In the genomic region with DNA sequence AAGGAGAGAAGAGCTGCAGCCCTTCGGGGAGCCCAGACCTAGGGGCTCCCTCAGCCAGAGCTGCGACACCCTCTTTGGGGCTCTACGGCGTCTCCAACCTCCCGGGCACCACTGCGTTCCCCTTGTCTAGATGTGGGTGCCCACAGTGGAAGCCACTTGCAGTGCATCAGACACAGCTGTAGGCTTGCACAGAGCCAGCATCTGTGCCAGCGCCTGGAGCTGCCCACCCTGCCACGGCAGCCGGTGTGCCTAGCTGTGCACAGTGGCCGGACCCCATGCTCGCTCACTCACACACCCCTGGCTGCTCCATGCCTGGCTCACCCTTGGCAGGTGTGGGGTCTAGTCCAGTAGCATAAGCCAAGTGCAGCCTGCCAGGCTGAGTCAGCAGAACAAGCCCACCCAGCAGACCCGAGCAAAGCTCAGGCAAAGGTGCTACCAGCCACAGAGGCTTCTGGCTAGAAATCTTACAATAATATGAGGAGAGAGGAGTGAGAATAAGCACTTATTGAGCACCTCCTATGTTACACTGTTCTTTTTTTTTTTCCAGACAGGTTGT, we compare ENCODE assay signal across 30 cellular contexts.
"Had no signal": no experiment of that assay in that cellular context is flagged by ENCODE, and none has a peak within 500 bp of the region (broad histone marks: within the 10 kb centered on the region; RNA-seq: fewer than 3 reads in every experiment).

No MANE protein-coding gene starts in this region.

- H3K27me3 ChIP-seq: brain microvascular endothelial cell had no signal

- H3K4me3 ChIP-seq: coronary artery, dorsolateral prefrontal cortex had no signal

- H3K27me3 Mint-ChIP-seq: activated CD4-positive, alpha-beta T cell treated with anti-CD3 and anti-CD28 coated beads for 36 hours; activated CD8-positive, alpha-beta T cell treated with anti-CD3 and anti-CD28 coated beads for 36 hours; activated naive CD8-positive, alpha-beta T cell; activated T-helper 17 cell treated with anti-CD3 and anti-CD28 coated beads, Interleukin-2, amount 50 U/mL, for 72 hours; central memory CD8-positive, alpha-beta T cell had no signal

- H3K27ac Mint-ChIP-seq: activated CD4-positive, alpha-beta T cell treated with anti-CD3 and anti-CD28 coated beads for 36 hours; activated CD8-positive, alpha-beta T cell treated with anti-CD3 and anti-CD28 coated beads for 36 hours; activated naive CD8-positive, alpha-beta T cell; activated T-helper 17 cell treated with anti-CD3 and anti-CD28 coated beads, Interleukin-2, amount 50 U/mL, for 72 hours; dendritic cell treated with granulocyte-macrophage colony-stimulating factor and Interleukin-4, amounts not matched to agents 40 ng/mL and 50 ng/mL, for 4 days; endodermal cell had no signal

- DNase-seq: activated CD4-positive, alpha-beta T cell treated with anti-CD3 and anti-CD28 coated beads for 36 hours; activated CD4-positive, alpha-beta T cell treated with anti-CD3 and anti-CD28 coated beads, Interleukin-2, amount 50 U/mL, for 1 hour; activated CD4-positive, alpha-beta T cell treated with anti-CD3 and anti-CD28 coated beads, Interleukin-2, amount 50 U/mL, for 48 hours; activated CD4-positive, CD25-positive, alpha-beta regulatory T cell; activated CD4-positive, CD25-positive, alpha-beta regulatory T cell treated with anti-CD3 and anti-CD28 coated beads, Interleukin-2, amount 50 U/mL, for 72 hours; activated CD8-positive, alpha-beta memory T cell treated with anti-CD3 and anti-CD28 coated beads for 24 hours; activated CD8-positive, alpha-beta T cell treated with anti-CD3 and anti-CD28 coated beads for 36 hours; activated effector memory CD4-positive, alpha-beta T cell treated with Interleukin-2 at 50 U/mL for 16 hours; activated gamma-delta T cell treated with Interleukin-2 at 50 U/mL for 16 hours; activated naive CD4-positive, alpha-beta T cell treated with anti-CD3 and anti-CD28 coated beads, Interleukin-2, amount 50 U/mL, for 16 hours; activated naive CD4-positive, alpha-beta T cell treated with Interleukin-2 at 50 U/mL for 16 hours; activated T-cell treated with anti-CD3 and anti-CD28 coated beads, Interleukin-2, amount 50 U/mL, for 4 hours; amniotic stem cell; anterior cingulate cortex; brain microvascular endothelial cell; dorsolateral prefrontal cortex; effector memory CD4-positive, alpha-beta T cell; foreskin fibroblast; head of caudate nucleus; T-helper 2 cell had no signal

- H3K27ac ChIP-seq: brain microvascular endothelial cell, coronary artery, dorsolateral prefrontal cortex had no signal

- H3K36me3 ChIP-seq: brain microvascular endothelial cell had no signal

- ATAC-seq: activated CD4-positive, alpha-beta T cell treated with anti-CD3 and anti-CD28 coated beads for 36 hours; activated T-cell treated with anti-CD3 and anti-CD28 coated beads, Interleukin-2, amount 50 U/mL, for 4 hours; activated T-helper 17 cell treated with anti-CD3 and anti-CD28 coated beads, Interleukin-2, amount 50 U/mL, for 72 hours; esophagus mucosa had no signal

- FAIRE-seq: astrocyte, bronchial epithelial cell, frontal cortex had no signal

- H3K4me3 Mint-ChIP-seq: activated CD4-positive, alpha-beta T cell treated with anti-CD3 and anti-CD28 coated beads for 36 hours; activated CD8-positive, alpha-beta T cell treated with anti-CD3 and anti-CD28 coated beads for 36 hours; activated naive CD8-positive, alpha-beta T cell; activated T-cell treated with anti-CD3 and anti-CD28 coated beads, Interleukin-2, amount 50 U/mL, for 4 hours; activated T-helper 17 cell treated with anti-CD3 and anti-CD28 coated beads, Interleukin-2, amount 50 U/mL, for 72 hours; central memory CD8-positive, alpha-beta T cell; dendritic cell treated with granulocyte-macrophage colony-stimulating factor and Interleukin-4, amounts not matched to agents 40 ng/mL and 50 ng/mL, for 4 days; endodermal cell had no signal

- H3K9me3 Mint-ChIP-seq: activated T-cell treated with anti-CD3 and anti-CD28 coated beads, Interleukin-2, amount 50 U/mL, for 4 hours; activated T-helper 17 cell treated with anti-CD3 and anti-CD28 coated beads, Interleukin-2, amount 50 U/mL, for 72 hours; central memory CD8-positive, alpha-beta T cell; dendritic cell treated with granulocyte-macrophage colony-stimulating factor and Interleukin-4, amounts not matched to agents 40 ng/mL and 50 ng/mL, for 4 days had no signal
